1 cellular context compared by ENCODE assay signal in genomic region chr10:13661261-13661660, GRCh38.
TF ChIP-seq lines count a peak whose summit lies in the region.

No MANE protein-coding gene starts in this region.

TF ChIP-seq in IMR-90, 13 proteins besides CTCF, POLR2A, EP300 and RAD21 (continued from another document):
- TF ChIP-seq USF2 (IDR thresholded peaks at IDR 0.05; ENCODE audit: low read depth, low read length) (no peak), RCOR1 (IDR thresholded peaks at IDR 0.05; ENCODE audit: insufficient replicate concordance, low read length) (no peak), BHLHE40 (IDR thresholded peaks at IDR 0.05; ENCODE audit: low read depth, low read length) (no peak), NFE2L2 (IDR thresholded peaks at IDR 0.05; ENCODE audit: low read depth, low read length) (no peak), ELK1 (IDR thresholded peaks at IDR 0.05; ENCODE audit: borderline replicate concordance, low read depth, low read length) (no peak), MXI1 (IDR thresholded peaks at IDR 0.05; ENCODE audit: borderline replicate concordance, low read depth, low read length) (no peak)
TF ChIP-seq in IMR-90: peak in this region for 0.
